27 cellular contexts compared by ENCODE assay signal in genomic region chr6:138830273-138830672, GRCh38. TPM values are rescaled to one million over a fixed set of nuclear protein-coding genes. Genes with fewer than 3 reads are reported as not detected.
"Had no signal": no experiment of that assay in that cellular context is flagged by ENCODE, and none has a peak within 500 bp of the region (broad histone marks: within the 10 kb centered on the region; RNA-seq: fewer than 3 reads in every experiment).

No MANE protein-coding gene starts in this region.

- H3K27me3 Mint-ChIP-seq: IgD-negative memory B cell had no signal

- FAIRE-seq: HTR-8/SVneo, K562 had no signal

- ATAC-seq: K562, Right ventricle myocardium inferior, SK-N-SH treated with all-trans-retinoic acid at 6 μM for 48 hours had no signal

- H3K4me3 Mint-ChIP-seq: IgD-negative memory B cell had no signal

- H3K27ac Mint-ChIP-seq: IgD-negative memory B cell had no signal

- DNase-seq: Kasumi-1; MM.1S; NCI-H1092 treated with DMSO at 0.1 percent for 48 hours; NCI-H1436; NCI-H187; NCI-H2029; NCI-H2081 treated with DMSO at 0.1 percent for 48 hours; NCI-H2171; NCI-H226; NCI-H446; NCI-H510A; NCI-H524 treated with DMSO at 0.1 percent for 48 hours; NCI-H69; NCI-H774; NK-92 treated with Interleukin-12 subunit alpha and Interleukin-12 subunit beta, amount 100 ng/mL, for 24 hours; OCI-M1; PC-9; Peyer's patch; SHP77 treated with DMSO at 0.1 percent for 48 hours; SJCRH30 had no signal

- H3K9me3 Mint-ChIP-seq: IgD-negative memory B cell had no signal

RNA-seq across cellular contexts. Expression of gene ECT2L, which starts 34.4 kb away (rescaled TPM):
- total RNA-seq: K562, M059J, PC-9, RPMI7951, SJCRH30 had no signal
